In the genomic region with DNA sequence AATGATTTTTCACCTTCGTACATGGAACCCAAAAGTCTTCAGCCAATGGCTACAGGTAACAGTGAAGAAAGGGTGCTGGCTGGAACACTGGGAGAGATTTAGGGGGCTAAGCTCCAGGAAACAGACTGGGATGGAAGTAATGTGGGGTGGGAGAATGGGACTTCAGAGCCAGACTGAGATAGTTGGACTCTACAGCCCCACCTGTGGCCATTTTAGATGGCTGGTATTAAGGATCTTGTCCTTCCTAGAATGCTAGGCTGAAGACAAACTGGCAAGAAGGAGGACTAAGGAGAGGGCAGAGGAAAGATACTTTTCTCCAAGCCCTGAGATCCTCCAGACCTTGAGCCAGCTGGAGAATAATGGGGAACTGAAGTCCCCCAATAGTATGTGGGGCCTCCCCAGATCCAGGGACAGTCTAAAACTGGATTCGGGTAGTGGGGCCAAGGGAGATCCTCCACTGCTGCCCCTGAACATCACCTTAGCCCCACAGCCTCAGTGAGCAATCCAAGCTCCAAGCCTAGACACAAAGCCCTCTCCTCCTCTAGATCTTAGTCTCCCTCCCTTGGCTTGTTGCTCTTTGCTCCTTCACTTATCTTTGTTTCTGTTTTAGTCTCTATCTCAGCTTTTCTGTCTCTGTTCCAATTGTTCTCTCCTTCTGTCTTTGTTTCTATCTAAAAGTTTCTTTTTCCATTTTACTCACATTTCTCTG, we compare ENCODE assay signal across 9 cellular contexts. TPM values are rescaled to one million over a fixed set of nuclear protein-coding genes. Genes with fewer than 3 reads are reported as not detected.
DNase-seq lines count a peak whose midpoint lies in the region; ATAC-seq and TF ChIP-seq lines count a peak whose summit lies in the region.
"Had no signal": no experiment of that assay in that cellular context is flagged by ENCODE, and none has a peak within 500 bp of the region (broad histone marks: within the 10 kb centered on the region; RNA-seq: fewer than 3 reads in every experiment).

No MANE protein-coding gene starts in this region.

- H3K4me3 ChIP-seq in GM12864 (ENCODE audit: low read depth, low read length) (no peak overlapping the region), astrocyte of the spinal cord (ENCODE audit: low read depth, low read length) (no peak overlapping the region), neural progenitor cell (no peak overlapping the region)
- H3K4me3 ChIP-seq: adrenal gland had no signal

- H3K4me1 ChIP-seq in neural progenitor cell: peaks cover 9% of the 10 kb centered on the region

- peaks cover 4% of the 10 kb centered on the region for H3K27me3 Mint-ChIP-seq in neural progenitor cell (ENCODE audit: insufficient read depth, low read depth)
- no peaks in the 10 kb centered on the region for H3K27me3 Mint-ChIP-seq in stimulated activated memory B cell treated with anti-CD40 and anti-IgM and Interleukin-4, amounts not matched to agents 10 μg/mL and 1 μg/mL and 100 μg/mL, for 72 hours

- no peaks in the 10 kb centered on the region for H3K36me3 Mint-ChIP-seq in neural progenitor cell
- H3K36me3 Mint-ChIP-seq in stimulated activated memory B cell treated with anti-CD40 and anti-IgM and Interleukin-4, amounts not matched to agents 10 μg/mL and 1 μg/mL and 100 μg/mL, for 72 hours: no peaks in the 10 kb centered on the region

- no peaks in the 10 kb centered on the region for H3K9me3 Mint-ChIP-seq in neural progenitor cell
- H3K9me3 Mint-ChIP-seq in stimulated activated memory B cell treated with anti-CD40 and anti-IgM and Interleukin-4, amounts not matched to agents 10 μg/mL and 1 μg/mL and 100 μg/mL, for 72 hours: no peaks in the 10 kb centered on the region

- no peaks in the 10 kb centered on the region for H3K4me1 Mint-ChIP-seq in neural progenitor cell
- H3K4me1 Mint-ChIP-seq in stimulated activated memory B cell treated with anti-CD40 and anti-IgM and Interleukin-4, amounts not matched to agents 10 μg/mL and 1 μg/mL and 100 μg/mL, for 72 hours: peaks cover 17% of the 10 kb centered on the region

- no peak overlapping the region for H3K27ac Mint-ChIP-seq in neural progenitor cell
- no peak overlapping the region for H3K27ac Mint-ChIP-seq in stimulated activated memory B cell treated with anti-CD40 and anti-IgM and Interleukin-4, amounts not matched to agents 10 μg/mL and 1 μg/mL and 100 μg/mL, for 72 hours

- H3K27ac ChIP-seq in neural progenitor cell: no peak overlapping the region
- H3K27ac ChIP-seq: adrenal gland had no signal

- H3K4me2 ChIP-seq in neural progenitor cell: no peak overlapping the region

- H2AFZ ChIP-seq in neural progenitor cell (replicated peaks): no peak overlapping the region

- H3K9me3 ChIP-seq in neural progenitor cell (ENCODE audit: low read depth): no peaks in the 10 kb centered on the region
- H3K9me3 ChIP-seq: adrenal gland had no signal

- peaks cover 9% of the 10 kb centered on the region for H3K27me3 ChIP-seq in neural progenitor cell
- H3K27me3 ChIP-seq: adrenal gland had no signal

- in situ Hi-C loops in astrocyte of the spinal cord (cut with HindIII; ENCODE audit: low sequenced_read_pairs): no loop called here

- peak; percentile 45 for ATAC-seq in HG03039 (IDR thresholded peaks at IDR 0.05; ENCODE audit: unreplicated experiment)
- no peak for ATAC-seq in stimulated activated memory B cell treated with anti-CD40 and anti-IgM and Interleukin-4, amounts not matched to agents 10 μg/mL and 1 μg/mL and 100 μg/mL, for 72 hours

- H3K4me3 Mint-ChIP-seq in neural progenitor cell: no peak overlapping the region
- H3K4me3 Mint-ChIP-seq in stimulated activated memory B cell treated with anti-CD40 and anti-IgM and Interleukin-4, amounts not matched to agents 10 μg/mL and 1 μg/mL and 100 μg/mL, for 72 hours: no peak overlapping the region

- H3K36me3 ChIP-seq in neural progenitor cell: no peaks in the 10 kb centered on the region
- H3K36me3 ChIP-seq: adrenal gland had no signal

- H3K79me2 ChIP-seq in neural progenitor cell (ENCODE audit: low read depth): no peaks in the 10 kb centered on the region

- TF ChIP-seq CTCF in GM12864 (IDR thresholded peaks at IDR 0.05; ENCODE audit: low read depth, low read length, missing control alignments) (peak; percentile 43), astrocyte of the spinal cord (IDR thresholded peaks at IDR 0.05; ENCODE audit: low read depth, low read length) (peak; percentile 11), neural progenitor cell (IDR thresholded peaks at IDR 0.05) (peak; percentile 46)

- no peak overlapping the region for H3K9ac ChIP-seq in neural progenitor cell

- DNase-seq in GM12864 (ENCODE audit: low read depth): no peak
- no peak for DNase-seq in astrocyte of the spinal cord (ENCODE audit: low read depth, low spot score)
- peak; percentile 40 for DNase-seq in neural progenitor cell (ENCODE audit: low spot score)
- no peak for DNase-seq in NCI-H1105 treated with DMSO at 0.1 percent for 48 hours (lab: John Stamatoyannopoulos, UW)
- no peak for DNase-seq in C1 segment of cervical spinal cord (lab: John Stamatoyannopoulos, UW)
- DNase-seq: T-helper 9 cell had no signal

- no peaks in the 10 kb centered on the region for H3F3A ChIP-seq in neural progenitor cell (ENCODE audit: low read depth)

- H4K20me1 ChIP-seq in neural progenitor cell (ENCODE audit: low read depth): no peaks in the 10 kb centered on the region

RNA-seq across cellular contexts. Expression of a gene that starts 16.1 kb away (rescaled TPM):
- total RNA-seq in neural progenitor cell (ENCODE audit: low replicate concordance): 87.4 and 129 TPM in 2 replicates
